Comparison of ENCODE assay signal across 2 cellular contexts in genomic region chr12:6777386-6777785, GRCh38.
A peak's percentile ranks its signal among the peaks of the same experiment; 100 is the strongest.
TF ChIP-seq lines count a peak whose summit lies in the region.

No MANE protein-coding gene starts in this region.

TF ChIP-seq in liver, 16 proteins besides CTCF, POLR2A, EP300 and RAD21:
- no peak for TF ChIP-seq FOXA1 (IDR thresholded peaks at IDR 0.05)
- no peak for TF ChIP-seq NR2F2 (IDR thresholded peaks at IDR 0.05)
- no peak for TF ChIP-seq YY1 (IDR thresholded peaks at IDR 0.05)
- TF ChIP-seq HNF4G (IDR thresholded peaks at IDR 0.05), result no peak
- TF ChIP-seq HNF4A (conservative IDR thresholded peaks at IDR 0.05), result peak in 1 of 2 donors; percentile 29
- no peak for TF ChIP-seq ATF3 (IDR thresholded peaks at IDR 0.05)
- no peak for TF ChIP-seq FOXA2 (IDR thresholded peaks at IDR 0.05)
- TF ChIP-seq, protein P1, sequence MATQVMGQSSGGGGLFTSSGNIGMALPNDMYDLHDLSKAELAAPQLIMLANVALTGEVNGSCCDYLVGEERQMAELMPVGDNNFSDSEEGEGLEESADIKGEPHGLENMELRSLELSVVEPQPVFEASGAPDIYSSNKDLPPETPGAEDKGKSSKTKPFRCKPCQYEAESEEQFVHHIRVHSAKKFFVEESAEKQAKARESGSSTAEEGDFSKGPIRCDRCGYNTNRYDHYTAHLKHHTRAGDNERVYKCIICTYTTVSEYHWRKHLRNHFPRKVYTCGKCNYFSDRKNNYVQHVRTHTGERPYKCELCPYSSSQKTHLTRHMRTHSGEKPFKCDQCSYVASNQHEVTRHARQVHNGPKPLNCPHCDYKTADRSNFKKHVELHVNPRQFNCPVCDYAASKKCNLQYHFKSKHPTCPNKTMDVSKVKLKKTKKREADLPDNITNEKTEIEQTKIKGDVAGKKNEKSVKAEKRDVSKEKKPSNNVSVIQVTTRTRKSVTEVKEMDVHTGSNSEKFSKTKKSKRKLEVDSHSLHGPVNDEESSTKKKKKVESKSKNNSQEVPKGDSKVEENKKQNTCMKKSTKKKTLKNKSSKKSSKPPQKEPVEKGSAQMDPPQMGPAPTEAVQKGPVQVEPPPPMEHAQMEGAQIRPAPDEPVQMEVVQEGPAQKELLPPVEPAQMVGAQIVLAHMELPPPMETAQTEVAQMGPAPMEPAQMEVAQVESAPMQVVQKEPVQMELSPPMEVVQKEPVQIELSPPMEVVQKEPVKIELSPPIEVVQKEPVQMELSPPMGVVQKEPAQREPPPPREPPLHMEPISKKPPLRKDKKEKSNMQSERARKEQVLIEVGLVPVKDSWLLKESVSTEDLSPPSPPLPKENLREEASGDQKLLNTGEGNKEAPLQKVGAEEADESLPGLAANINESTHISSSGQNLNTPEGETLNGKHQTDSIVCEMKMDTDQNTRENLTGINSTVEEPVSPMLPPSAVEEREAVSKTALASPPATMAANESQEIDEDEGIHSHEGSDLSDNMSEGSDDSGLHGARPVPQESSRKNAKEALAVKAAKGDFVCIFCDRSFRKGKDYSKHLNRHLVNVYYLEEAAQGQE (IDR thresholded peaks at IDR 0.05), result no peak
- TF ChIP-seq GABPA (IDR thresholded peaks at IDR 0.05 in 1 of 2, conservative IDR thresholded peaks at IDR 0.05 in 1 of 2), result no peak
- peak in 1 of 2 donors; percentile 28 for TF ChIP-seq RXRA (IDR thresholded peaks at IDR 0.05)
- no peak for TF ChIP-seq TAF1 (conservative IDR thresholded peaks at IDR 0.05)
- no peak for TF ChIP-seq SP1 (IDR thresholded peaks at IDR 0.05)
- TF ChIP-seq, protein P2, sequence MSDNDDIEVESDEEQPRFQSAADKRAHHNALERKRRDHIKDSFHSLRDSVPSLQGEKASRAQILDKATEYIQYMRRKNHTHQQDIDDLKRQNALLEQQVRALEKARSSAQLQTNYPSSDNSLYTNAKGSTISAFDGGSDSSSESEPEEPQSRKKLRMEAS (IDR thresholded peaks at IDR 0.05), result no peak
- TF ChIP-seq, protein P3, sequence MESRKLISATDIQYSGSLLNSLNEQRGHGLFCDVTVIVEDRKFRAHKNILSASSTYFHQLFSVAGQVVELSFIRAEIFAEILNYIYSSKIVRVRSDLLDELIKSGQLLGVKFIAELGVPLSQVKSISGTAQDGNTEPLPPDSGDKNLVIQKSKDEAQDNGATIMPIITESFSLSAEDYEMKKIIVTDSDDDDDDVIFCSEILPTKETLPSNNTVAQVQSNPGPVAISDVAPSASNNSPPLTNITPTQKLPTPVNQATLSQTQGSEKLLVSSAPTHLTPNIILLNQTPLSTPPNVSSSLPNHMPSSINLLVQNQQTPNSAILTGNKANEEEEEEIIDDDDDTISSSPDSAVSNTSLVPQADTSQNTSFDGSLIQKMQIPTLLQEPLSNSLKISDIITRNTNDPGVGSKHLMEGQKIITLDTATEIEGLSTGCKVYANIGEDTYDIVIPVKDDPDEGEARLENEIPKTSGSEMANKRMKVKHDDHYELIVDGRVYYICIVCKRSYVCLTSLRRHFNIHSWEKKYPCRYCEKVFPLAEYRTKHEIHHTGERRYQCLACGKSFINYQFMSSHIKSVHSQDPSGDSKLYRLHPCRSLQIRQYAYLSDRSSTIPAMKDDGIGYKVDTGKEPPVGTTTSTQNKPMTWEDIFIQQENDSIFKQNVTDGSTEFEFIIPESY (IDR thresholded peaks at IDR 0.05), result no peak
- TF ChIP-seq EGR1 (IDR thresholded peaks at IDR 0.05; ENCODE audit: low read depth in 2 of 2), result no peak
TF ChIP-seq in liver: peak in this region for 2.

TF ChIP-seq in HepG2, 621 proteins besides CTCF, POLR2A, EP300 and RAD21:
- TF ChIP-seq SRSF4 (IDR thresholded peaks at IDR 0.05; ENCODE audit: low read depth, low read length, poor library complexity, severe bottlenecking) (no peak), ISL2 (CRISPR knock-in tag; IDR thresholded peaks at IDR 0.05) (no peak), RARA (CRISPR knock-in tag; IDR thresholded peaks at IDR 0.05) (no peak), KAT8 (CRISPR knock-in tag; IDR thresholded peaks at IDR 0.05) (no peak), HCFC1 (IDR thresholded peaks at IDR 0.05; ENCODE audit: low read depth, low read length) (no peak)
- TF ChIP-seq, protein P4, sequence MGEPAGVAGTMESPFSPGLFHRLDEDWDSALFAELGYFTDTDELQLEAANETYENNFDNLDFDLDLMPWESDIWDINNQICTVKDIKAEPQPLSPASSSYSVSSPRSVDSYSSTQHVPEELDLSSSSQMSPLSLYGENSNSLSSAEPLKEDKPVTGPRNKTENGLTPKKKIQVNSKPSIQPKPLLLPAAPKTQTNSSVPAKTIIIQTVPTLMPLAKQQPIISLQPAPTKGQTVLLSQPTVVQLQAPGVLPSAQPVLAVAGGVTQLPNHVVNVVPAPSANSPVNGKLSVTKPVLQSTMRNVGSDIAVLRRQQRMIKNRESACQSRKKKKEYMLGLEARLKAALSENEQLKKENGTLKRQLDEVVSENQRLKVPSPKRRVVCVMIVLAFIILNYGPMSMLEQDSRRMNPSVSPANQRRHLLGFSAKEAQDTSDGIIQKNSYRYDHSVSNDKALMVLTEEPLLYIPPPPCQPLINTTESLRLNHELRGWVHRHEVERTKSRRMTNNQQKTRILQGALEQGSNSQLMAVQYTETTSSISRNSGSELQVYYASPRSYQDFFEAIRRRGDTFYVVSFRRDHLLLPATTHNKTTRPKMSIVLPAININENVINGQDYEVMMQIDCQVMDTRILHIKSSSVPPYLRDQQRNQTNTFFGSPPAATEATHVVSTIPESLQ (CRISPR knock-in tag; conservative IDR thresholded peaks at IDR 0.05), result no peak
